ENCODE assay signal across 8 cellular contexts in the genomic region with DNA sequence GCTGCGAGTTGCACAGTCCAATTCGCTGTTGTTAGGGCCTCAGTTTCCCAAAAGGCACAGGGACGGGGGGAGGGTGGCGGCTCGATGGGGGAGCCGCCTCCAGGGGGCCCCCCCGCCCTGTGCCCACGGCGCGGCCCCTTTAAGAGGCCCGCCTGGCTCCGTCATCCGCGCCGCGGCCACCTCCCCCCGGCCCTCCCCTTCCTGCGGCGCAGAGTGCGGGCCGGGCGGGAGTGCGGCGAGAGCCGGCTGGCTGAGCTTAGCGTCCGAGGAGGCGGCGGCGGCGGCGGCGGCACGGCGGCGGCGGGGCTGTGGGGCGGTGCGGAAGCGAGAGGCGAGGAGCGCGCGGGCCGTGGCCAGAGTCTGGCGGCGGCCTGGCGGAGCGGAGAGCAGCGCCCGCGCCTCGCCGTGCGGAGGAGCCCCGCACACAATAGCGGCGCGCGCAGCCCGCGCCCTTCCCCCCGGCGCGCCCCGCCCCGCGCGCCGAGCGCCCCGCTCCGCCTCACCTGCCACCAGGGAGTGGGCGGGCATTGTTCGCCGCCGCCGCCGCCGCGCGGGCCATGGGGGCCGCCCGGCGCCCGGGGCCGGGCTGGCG. TPM values are rescaled to one million over a fixed set of nuclear protein-coding genes. Genes with fewer than 3 reads are reported as not detected.
DNase-seq lines count a peak whose midpoint lies in the region; ATAC-seq and TF ChIP-seq lines count a peak whose summit lies in the region.

A gene (plus strand): TSS at position 209 of the 592 bp plus-strand sequence. CDS start 452 bp downstream, outside the sequence.

- peaks cover 64% of the 10 kb centered on the region for H3K4me1 Mint-ChIP-seq in activated naive CD8-positive, alpha-beta T cell (ENCODE audit: low read depth)
- peaks cover 32% of the 10 kb centered on the region for H3K4me1 Mint-ChIP-seq in neural crest cell

- peak within 1 kb of the TSS; percentile 95 for H3K4me2 ChIP-seq in DND-41 (ENCODE audit: insufficient read depth, low read length)

- H3K79me2 ChIP-seq in DND-41 (ENCODE audit: insufficient read depth, low read length), result peaks cover 47% of the 10 kb centered on the region

- H4K20me1 ChIP-seq in DND-41 (ENCODE audit: insufficient read depth, low read length), result peaks cover 36% of the 10 kb centered on the region

- H3K9ac ChIP-seq in DND-41 (ENCODE audit: low read depth, low read length), result peak within 1 kb of the TSS; percentile 68

- no peaks in the 10 kb centered on the region for H3K27me3 Mint-ChIP-seq in activated naive CD8-positive, alpha-beta T cell
- peaks cover 16% of the 10 kb centered on the region for H3K27me3 Mint-ChIP-seq in neural crest cell (ENCODE audit: low read depth)

- H3K27ac ChIP-seq in DND-41 (ENCODE audit: low read length), result peak within 1 kb of the TSS; percentile 68
- H3K27ac ChIP-seq in tibial nerve, result peak within 1 kb of the TSS; percentile 74 to 91 (median 86)

- H3K9me3 Mint-ChIP-seq in activated naive CD8-positive, alpha-beta T cell (ENCODE audit: low read depth), result no peaks in the 10 kb centered on the region
- H3K9me3 Mint-ChIP-seq in neural crest cell, result peaks cover 15% of the 10 kb centered on the region

- peaks cover 32% of the 10 kb centered on the region for H3K36me3 ChIP-seq in DND-41 (ENCODE audit: insufficient read depth, low read length)
- H3K36me3 ChIP-seq in tibial nerve, result peaks cover 0 to 14% (median 0%) of the 10 kb centered on the region in 3 donors

- TF ChIP-seq POLR2A in tibial nerve (IDR thresholded peaks at IDR 0.05), result peak; percentile 72 to 80

- H3K4me3 ChIP-seq in DND-41 (ENCODE audit: low read depth in 1 of 2, low read length in 2 of 2) (peak within 1 kb of the TSS; percentile 36 to 87; a peak in 3 of 4 replicates), tibial nerve (peak within 1 kb of the TSS; percentile 53 to 84 (median 63))

- TF ChIP-seq EP300 in tibial nerve (IDR thresholded peaks at IDR 0.05), result peak in 1 of 2 donors; percentile 73

- H3K9me3 ChIP-seq in DND-41 (ENCODE audit: insufficient read depth, low read length, severe bottlenecking) (peaks cover 19% of the 10 kb centered on the region), tibial nerve (peaks cover 0 to 11% (median 0%) of the 10 kb centered on the region in 4 donors)

- ATAC-seq in DND-41 (ENCODE audit: insufficient read depth, low read depth), result peak; percentile 81
- ATAC-seq in HG03280 (IDR thresholded peaks at IDR 0.05; ENCODE audit: unreplicated experiment), result peak; percentile 57
- ATAC-seq in GM18517 (IDR thresholded peaks at IDR 0.05; ENCODE audit: unreplicated experiment), result no peak

- H3K27me3 ChIP-seq in DND-41 (ENCODE audit: insufficient read depth, low read length, poor library complexity) (no peaks in the 10 kb centered on the region), tibial nerve (no peaks in the 10 kb centered on the region)

- no peaks in the 10 kb centered on the region for H3K36me3 Mint-ChIP-seq in activated naive CD8-positive, alpha-beta T cell
- H3K36me3 Mint-ChIP-seq in neural crest cell (ENCODE audit: low read depth), result peaks cover 25% of the 10 kb centered on the region

- peak; percentile 62 for DNase-seq in DND-41
- peak; percentile 60 for DNase-seq in SK-MEL-5 (ENCODE audit: low read depth, low spot score)
- DNase-seq in germinal center (ENCODE audit: low spot score), result peak; percentile 82
- peak; percentile 48 for DNase-seq in neural crest cell (ENCODE audit: low read depth, low spot score)
- DNase-seq in tibial nerve (ENCODE audit: low spot score in 2 of 2), result peak; percentile 51 to 58

- TF ChIP-seq CTCF in DND-41 (IDR thresholded peaks at IDR 0.05; ENCODE audit: borderline replicate concordance, extremely low read depth, low read length, poor library complexity, severe bottlenecking) (peak; percentile 21), neural crest cell (conservative IDR thresholded peaks at IDR 0.05) (no peak), tibial nerve (IDR thresholded peaks at IDR 0.05) (peak in 3 of 5 experiments; percentile 8 to 53 (median 12))

- peak within 1 kb of the TSS; percentile 67 for H2AFZ ChIP-seq in DND-41 (ENCODE audit: low read depth, low read length)

- in situ Hi-C loops in SK-MEL-5 (cut with HindIII; ENCODE audit: low pct_unique_long_range_greater_than_20kb, low sequenced_read_pairs), result no loop called here

- H3K4me1 ChIP-seq in DND-41 (ENCODE audit: insufficient read depth, low read length) (peaks cover 59% of the 10 kb centered on the region), tibial nerve (peaks cover 0 to 64% (median 43%) of the 10 kb centered on the region in 4 donors)

- H3K27ac Mint-ChIP-seq in activated naive CD8-positive, alpha-beta T cell, result peak within 1 kb of the TSS; percentile 41
- H3K27ac Mint-ChIP-seq in neural crest cell (ENCODE audit: unreplicated experiment), result no peak within 1 kb of the TSS

- 0% methylated on average over 1 to 11 of the region's 88 CpGs for WGBS in tibial nerve, 2 donors

- peak within 1 kb of the TSS; percentile 90 for H3K4me3 Mint-ChIP-seq in activated naive CD8-positive, alpha-beta T cell
- peak within 1 kb of the TSS; percentile 88 for H3K4me3 Mint-ChIP-seq in neural crest cell

RNA-seq across cellular contexts. Expression of the gene that starts here (rescaled TPM):
- total RNA-seq in SK-MEL-5 (2014; rRNA removed; shearing (Covaris generic)), result 14.6 and 19.6 TPM in 2 replicates
- 17.9 and 26.0 TPM in 2 replicates for polyA plus RNA-seq in SK-MEL-5 (2015; cell fraction: cytosol; rRNA removed)
- 18.2 and 46.2 TPM in 2 replicates for polyA plus RNA-seq in SK-MEL-5 (2015; cell fraction: nucleus; rRNA removed)
- total RNA-seq in neural crest cell (49.5 and 54.2 TPM in 2 replicates), tibial nerve (100 to 1,000 TPM in 3 of 4 donors, 10 to 100 TPM in 1; 99.0 to 174 (median 120) TPM)
